21 cellular contexts compared by ENCODE assay signal in the genomic region with DNA sequence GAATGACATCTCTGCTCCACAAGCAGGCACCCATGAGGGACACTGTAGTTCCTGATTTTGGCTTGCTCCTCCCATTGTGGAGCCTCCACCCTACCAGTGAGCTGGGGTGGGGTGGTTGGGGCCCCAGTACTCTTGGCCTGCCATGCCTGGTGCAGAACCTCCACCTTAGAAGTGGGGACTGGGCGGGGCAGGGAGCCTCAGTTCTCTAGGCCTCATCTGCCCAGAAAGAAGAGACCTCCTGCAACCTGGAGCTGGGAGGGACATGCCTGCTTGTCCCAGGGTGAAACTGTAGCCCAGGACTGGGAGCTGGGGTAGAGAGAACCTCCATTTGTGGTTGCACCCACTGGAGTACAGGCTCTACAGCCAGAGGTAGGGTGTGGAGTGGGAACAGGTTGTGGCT. TPM values are rescaled to one million over a fixed set of nuclear protein-coding genes. Genes with fewer than 3 reads are reported as not detected.
"Had no signal": no experiment of that assay in that cellular context is flagged by ENCODE, and none has a peak within 500 bp of the region (broad histone marks: within the 10 kb centered on the region; RNA-seq: fewer than 3 reads in every experiment).

No MANE protein-coding gene starts in this region.

- H3K4me3 Mint-ChIP-seq: dendritic cell treated with granulocyte-macrophage colony-stimulating factor and Interleukin-4, amounts not matched to agents 40 ng/mL and 50 ng/mL, for 4 days; immature natural killer cell; T-helper 2 cell treated with Interferon-gamma antibody and Interleukin-4, amounts not matched to agents 5 μg/mL and 100 μg/mL, for 36 hours had no signal

- H3K4me1 Mint-ChIP-seq: immature natural killer cell had no signal

- H3K4me1 ChIP-seq: parathyroid adenoma, thyroid gland had no signal

- H3K9me3 ChIP-seq: mucosa of descending colon, thyroid gland had no signal

- H3K27ac Mint-ChIP-seq: dendritic cell treated with granulocyte-macrophage colony-stimulating factor and Interleukin-4, amounts not matched to agents 40 ng/mL and 50 ng/mL, for 4 days; immature natural killer cell; T-helper 2 cell treated with Interferon-gamma antibody and Interleukin-4, amounts not matched to agents 5 μg/mL and 100 μg/mL, for 36 hours had no signal

- H3K27me3 ChIP-seq: hepatocyte, thyroid gland had no signal

- DNase-seq: activated naive CD4-positive, alpha-beta T cell treated with Interleukin-2 at 50 U/mL for 16 hours; activated T-cell treated with anti-CD3 and anti-CD28 coated beads, Interleukin-2, amount 50 U/mL, for 1 hour; effector CD4-positive, alpha-beta T cell; erythroblast; foreskin fibroblast; immature natural killer cell; mesenchymal stem cell; mucosa of descending colon; nucleus accumbens; stimulated activated CD4-positive, alpha-beta T cell treated with anti-CD3 and anti-CD28 coated beads, Interleukin-4, amount 100 ng/mL, for 24 hours; stimulated activated naive CD8-positive, alpha-beta T cell treated with anti-CD3 and anti-CD28 coated beads, Interleukin-15, Interleukin-2, amounts not matched to agents 100 U/mL and 50 U/mL, for 24 hours; SW 1271; thyroid gland; WERI-Rb-1 had no signal

- H3K27ac ChIP-seq: hepatocyte, parathyroid adenoma, SK-N-MC, thyroid gland, WERI-Rb-1 had no signal

- ATAC-seq: mucosa of descending colon; stimulated activated naive CD8-positive, alpha-beta T cell treated with anti-CD3 and anti-CD28 coated beads, Interleukin-15, Interleukin-2, amounts not matched to agents 100 U/mL and 50 U/mL, for 24 hours had no signal

- H3K36me3 ChIP-seq: thyroid gland, WERI-Rb-1 had no signal

- H3K9me3 Mint-ChIP-seq: dendritic cell treated with granulocyte-macrophage colony-stimulating factor and Interleukin-4, amounts not matched to agents 40 ng/mL and 50 ng/mL, for 4 days; immature natural killer cell; T-helper 2 cell treated with Interferon-gamma antibody and Interleukin-4, amounts not matched to agents 5 μg/mL and 100 μg/mL, for 36 hours had no signal

- H3K4me3 ChIP-seq: hepatocyte, mucosa of descending colon, SK-N-MC, thyroid gland had no signal

- H3K36me3 Mint-ChIP-seq: immature natural killer cell had no signal

RNA-seq across cellular contexts. Expression of a gene that starts 14.4 kb away (rescaled TPM):
- total RNA-seq: hepatocyte had no signal
- polyA plus RNA-seq: fibroblast of lung, hepatocyte, immature natural killer cell, neural cell had no signal
